29 cellular contexts compared by ENCODE assay signal in the genomic region with DNA sequence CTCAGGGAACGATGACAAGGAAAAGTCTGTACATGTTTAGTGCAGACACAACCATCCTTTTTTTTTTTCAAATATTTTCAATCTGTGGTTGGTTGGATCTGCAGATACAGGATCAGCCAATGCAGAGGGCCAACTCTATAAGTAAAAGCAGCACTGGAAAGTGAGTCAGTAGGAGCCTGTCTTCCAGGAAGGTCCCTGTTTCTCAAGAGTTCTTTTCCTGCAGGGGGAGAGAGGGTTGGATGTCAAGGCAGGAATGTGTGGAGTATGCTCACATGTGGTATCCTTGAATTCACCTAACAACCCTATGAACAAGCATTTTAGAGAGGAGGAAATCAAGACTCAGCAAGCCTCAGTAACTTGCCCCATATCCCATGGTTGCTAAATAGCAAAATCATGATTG.
DNase-seq lines count a peak whose midpoint lies in the region; FAIRE-seq and TF ChIP-seq lines count a peak whose summit lies in the region.
"Had no signal": no experiment of that assay in that cellular context is flagged by ENCODE, and none has a peak within 500 bp of the region (broad histone marks: within the 10 kb centered on the region; RNA-seq: fewer than 3 reads in every experiment).

No MANE protein-coding gene starts in this region.

- no peaks in the 10 kb centered on the region for H3K9me3 ChIP-seq in GM23248 (ENCODE audit: low read depth)
- no peaks in the 10 kb centered on the region for H3K9me3 ChIP-seq in hepatocyte (ENCODE audit: low read depth)
- H3K9me3 ChIP-seq: BLaER1 treated with 17β-estradiol and CSF1 and Interleukin-3, amounts not matched to agents 10 nM and 100 nM; SK-N-SH had no signal

- H3K4me2 ChIP-seq in GM23248 (ENCODE audit: unreplicated experiment) (no peak overlapping the region), hepatocyte (no peak overlapping the region)
- H3K4me2 ChIP-seq: BLaER1 treated with 17β-estradiol and CSF1 and Interleukin-3, amounts not matched to agents 10 nM and 100 nM; KMS-11; SK-N-SH had no signal

- H3F3A ChIP-seq in GM23248 (ENCODE audit: insufficient read depth): no peaks in the 10 kb centered on the region

- no peaks in the 10 kb centered on the region for H3K36me3 Mint-ChIP-seq in activated T-cell treated with anti-CD3 and anti-CD28 coated beads, Interleukin-2, amount 50 U/mL, for 24 hours (ENCODE audit: low read depth)
- H3K36me3 Mint-ChIP-seq: IgD-negative memory B cell had no signal

- DNase-seq in GM23248: peak; percentile 11
- DNase-seq in bronchial epithelial cell (ENCODE audit: low read depth): peak; percentile 57
- peak; percentile 44 for DNase-seq in fibroblast of mammary gland (ENCODE audit: low read depth)
- DNase-seq in iris pigment epithelial cell (ENCODE audit: low read depth): peak; percentile 68
- DNase-seq in hepatocyte (ENCODE audit: low spot score): no peak
- no peak for DNase-seq in RKO (ENCODE audit: low spot score)
- DNase-seq in activated T-cell treated with anti-CD3 and anti-CD28 coated beads, Interleukin-2, amount 50 U/mL, for 24 hours: no peak
- DNase-seq in D341Med (ENCODE audit: low spot score): no peak
- DNase-seq: AML-193; CD4-positive, alpha-beta T cell; COR-L47; DMS 273 treated with DMSO at 0.1 percent for 48 hours; DMS79; EL; GDM1; NCI-H1048; NCI-H1417; NCI-H1694; NCI-H2029 treated with DMSO at 0.1 percent for 48 hours; NCI-H2227 treated with DMSO at 0.1 percent for 48 hours; NCI-H510A treated with DMSO at 0.1 percent for 48 hours; NCI-H774; SK-N-SH had no signal

- H3K27me3 ChIP-seq in GM23248 (replicated peaks; ENCODE audit: insufficient read depth) (0 out of 2 replicates have a peak, but pooled peaks cover 5% of the 10 kb centered on the region), bronchial epithelial cell (ENCODE audit: control insufficient read depth, insufficient read depth, low read length) (no peaks in the 10 kb centered on the region), hepatocyte (no peaks in the 10 kb centered on the region)
- H3K27me3 ChIP-seq: BLaER1 treated with 17β-estradiol and CSF1 and Interleukin-3, amounts not matched to agents 10 nM and 100 nM had no signal

- no peak overlapping the region for H3K4me3 ChIP-seq in GM23248
- no peak overlapping the region for H3K4me3 ChIP-seq in bronchial epithelial cell (ENCODE audit: low read depth, low read length)
- no peak overlapping the region for H3K4me3 ChIP-seq in fibroblast of mammary gland (ENCODE audit: control insufficient read depth, low read depth, low read length)
- H3K4me3 ChIP-seq in hepatocyte: no peak overlapping the region
- H3K4me3 ChIP-seq: BLaER1 treated with 17β-estradiol and CSF1 and Interleukin-3, amounts not matched to agents 10 nM and 100 nM; GM12878 had no signal

- H3K4me1 Mint-ChIP-seq in activated T-cell treated with anti-CD3 and anti-CD28 coated beads, Interleukin-2, amount 50 U/mL, for 24 hours (ENCODE audit: low read depth): no peaks in the 10 kb centered on the region
- H3K4me1 Mint-ChIP-seq: IgD-negative memory B cell had no signal

- 0 to 2% methylated on average over 1 of the region's 1 CpG for WGBS in GM23248 (ENCODE audit: low coverage in 1 of 2, low lambda C conversion rate in 2 of 2, missing lambda C conversion rate in 2 of 2), 2 experiments
- 97% methylated on average over 1 of the region's 1 CpG for WGBS in hepatocyte (ENCODE audit: low lambda C conversion rate, missing lambda C conversion rate)

- H3K4me1 ChIP-seq in GM23248 (ENCODE audit: insufficient read depth): no peaks in the 10 kb centered on the region
- no peaks in the 10 kb centered on the region for H3K4me1 ChIP-seq in hepatocyte (ENCODE audit: insufficient read depth)
- H3K4me1 ChIP-seq: BLaER1 treated with 17β-estradiol and CSF1 and Interleukin-3, amounts not matched to agents 10 nM and 100 nM had no signal

- H3K36me3 ChIP-seq in GM23248 (ENCODE audit: low read depth) (no peaks in the 10 kb centered on the region), bronchial epithelial cell (ENCODE audit: control insufficient read depth, insufficient read depth, low read length) (no peaks in the 10 kb centered on the region), hepatocyte (replicated peaks; ENCODE audit: insufficient read depth, low read depth) (no peaks in the 10 kb centered on the region)
- H3K36me3 ChIP-seq: BLaER1 treated with 17β-estradiol and CSF1 and Interleukin-3, amounts not matched to agents 10 nM and 100 nM had no signal

- no peak overlapping the region for H3K4me3 Mint-ChIP-seq in activated T-cell treated with anti-CD3 and anti-CD28 coated beads, Interleukin-2, amount 50 U/mL, for 24 hours
- H3K4me3 Mint-ChIP-seq: CD4-positive, alpha-beta T cell; IgD-negative memory B cell had no signal

- H3K79me2 ChIP-seq in GM23248 (ENCODE audit: insufficient read depth): no peaks in the 10 kb centered on the region
- no peaks in the 10 kb centered on the region for H3K79me2 ChIP-seq in hepatocyte

- peaks cover 2% of the 10 kb centered on the region for H3K9me3 Mint-ChIP-seq in activated T-cell treated with anti-CD3 and anti-CD28 coated beads, Interleukin-2, amount 50 U/mL, for 24 hours

- no peaks in the 10 kb centered on the region for H4K20me1 ChIP-seq in GM23248 (ENCODE audit: insufficient read depth)
- H4K20me1 ChIP-seq in hepatocyte (ENCODE audit: insufficient read depth, poor library complexity, severe bottlenecking): no peaks in the 10 kb centered on the region
- H4K20me1 ChIP-seq: BLaER1 treated with 17β-estradiol and CSF1 and Interleukin-3, amounts not matched to agents 10 nM and 100 nM had no signal

- H3K9me2 ChIP-seq in GM23248 (ENCODE audit: insufficient read depth) (no peaks in the 10 kb centered on the region), hepatocyte (replicated peaks; ENCODE audit: insufficient read depth) (no peaks in the 10 kb centered on the region)
- H3K9me2 ChIP-seq: SK-N-SH had no signal

- H3K27ac Mint-ChIP-seq in activated T-cell treated with anti-CD3 and anti-CD28 coated beads, Interleukin-2, amount 50 U/mL, for 24 hours: no peak overlapping the region
- H3K27ac Mint-ChIP-seq: CD4-positive, alpha-beta T cell; IgD-negative memory B cell had no signal

- in situ Hi-C loops in GM23248 (cut with MboI): no loop called here

- no peak overlapping the region for H2AFZ ChIP-seq in GM23248
- H2AFZ ChIP-seq in hepatocyte: no peak overlapping the region

- no peak for TF ChIP-seq CTCF in bronchial epithelial cell (IDR thresholded peaks at IDR 0.05; ENCODE audit: insufficient read depth, low read length, severe bottlenecking)
- no peak for TF ChIP-seq CTCF in fibroblast of mammary gland (conservative IDR thresholded peaks at IDR 0.05; ENCODE audit: control insufficient read depth, insufficient read depth, low read depth, low read length)
- TF ChIP-seq CTCF in hepatocyte (IDR thresholded peaks at IDR 0.05; ENCODE audit: poor library complexity): no peak

- no peak overlapping the region for H3K9ac ChIP-seq in GM23248
- H3K9ac ChIP-seq: BLaER1 treated with 17β-estradiol and CSF1 and Interleukin-3, amounts not matched to agents 10 nM and 100 nM; KMS-11; SK-N-SH had no signal

- no peak for FAIRE-seq in bronchial epithelial cell (lab: Jason Lieb, UNC)
- FAIRE-seq: GM12878, RCC 7860 had no signal

- H3K27ac ChIP-seq in GM23248 (no peak overlapping the region), hepatocyte (no peak overlapping the region)
- H3K27ac ChIP-seq: BLaER1 treated with 17β-estradiol and CSF1 and Interleukin-3, amounts not matched to agents 10 nM and 100 nM; HL-60; KMS-11 had no signal

- no peaks in the 10 kb centered on the region for H3K27me3 Mint-ChIP-seq in activated T-cell treated with anti-CD3 and anti-CD28 coated beads, Interleukin-2, amount 50 U/mL, for 24 hours
- H3K27me3 Mint-ChIP-seq: CD4-positive, alpha-beta T cell; IgD-negative memory B cell had no signal

Comparison
In these comparisons a context has a peak if more than half of its experiments do, and no peak if none do; other contexts are left out.
1. DNase-seq: peak in GM23248 (single experiment), bronchial epithelial cell (single experiment), fibroblast of mammary gland (single experiment) and iris pigment epithelial cell (single experiment); none in hepatocyte (single experiment), RKO (single experiment), activated T-cell treated with anti-CD3 and anti-CD28 coated beads, Interleukin-2, amount 50 U/mL, for 24 hours (single experiment) and D341Med (single experiment).